11 cellular contexts compared by ENCODE assay signal in genomic region chr7:98110249-98111022, GRCh38. TPM values are rescaled to one million over a fixed set of nuclear protein-coding genes. Genes with fewer than 3 reads are reported as not detected.
DNase-seq lines count a peak whose midpoint lies in the region; ATAC-seq and TF ChIP-seq lines count a peak whose summit lies in the region.
"Had no signal": no experiment of that assay in that cellular context is flagged by ENCODE, and none has a peak within 500 bp of the region (broad histone marks: within the 10 kb centered on the region; RNA-seq: fewer than 3 reads in every experiment).

No MANE protein-coding gene starts in this region.

- no peak for ATAC-seq in HG03439 (IDR thresholded peaks at IDR 0.05; ENCODE audit: unreplicated experiment)
- ATAC-seq: activated naive CD4-positive, alpha-beta T cell treated with anti-CD3 and anti-CD28 coated beads, Interleukin-2, amount 50 U/mL, for 72 hours had no signal

- no peak for TF ChIP-seq CTCF in epithelial cell of esophagus (IDR thresholded peaks at IDR 0.05; ENCODE audit: insufficient read depth, low read depth, low read length, missing control alignments)

- DNase-seq in ACHN (peak; percentile 50), NCI-H774 (lab: John Stamatoyannopoulos, UW) (peak; percentile 18), epithelial cell of esophagus (ENCODE audit: low read depth) (peak; percentile 14), lung microvascular endothelial cell (ENCODE audit: low read depth in 2 of 2) (peak; percentile 64 to 82), NCI-H524 treated with DMSO at 0.1 percent for 48 hours (lab: John Stamatoyannopoulos, UW) (no peak), NCI-H1048 (lab: John Stamatoyannopoulos, UW) (no peak)
- no peak for DNase-seq in stimulated activated CD4-positive, alpha-beta T cell treated with anti-CD3 and anti-CD28 coated beads, Interleukin-4, amount 100 ng/mL, for 1 hour
- DNase-seq: activated CD4-positive, CD25-positive, alpha-beta regulatory T cell treated with anti-CD3 and anti-CD28 coated beads, Interleukin-2, amount 50 U/mL, for 72 hours; AML-193 had no signal

- no peak overlapping the region for H3K4me3 ChIP-seq in epithelial cell of esophagus (ENCODE audit: low read length)

- in situ Hi-C loops in ACHN (cut with HindIII; ENCODE audit: low pct_ligation_motif_present, low pct_unique_long_range_greater_than_20kb, low sequenced_read_pairs): no loop called here

RNA-seq across cellular contexts. Expression of gene LMTK2, which starts 3.8 kb away (rescaled TPM):
- 6.5 and 7.1 TPM in 2 replicates for total RNA-seq in lung microvascular endothelial cell

Comparison
In these comparisons a context has a peak if more than half of its experiments do, and no peak if none do; other contexts are left out.
1. DNase-seq: peak in ACHN (single experiment), NCI-H774 (single experiment), epithelial cell of esophagus (single experiment) and lung microvascular endothelial cell (2 of 2); none in NCI-H524 treated with DMSO at 0.1 percent for 48 hours (single experiment), NCI-H1048 (single experiment) and stimulated activated CD4-positive, alpha-beta T cell treated with anti-CD3 and anti-CD28 coated beads, Interleukin-4, amount 100 ng/mL, for 1 hour (single experiment).